1 cellular context compared by ENCODE assay signal in the genomic region with DNA sequence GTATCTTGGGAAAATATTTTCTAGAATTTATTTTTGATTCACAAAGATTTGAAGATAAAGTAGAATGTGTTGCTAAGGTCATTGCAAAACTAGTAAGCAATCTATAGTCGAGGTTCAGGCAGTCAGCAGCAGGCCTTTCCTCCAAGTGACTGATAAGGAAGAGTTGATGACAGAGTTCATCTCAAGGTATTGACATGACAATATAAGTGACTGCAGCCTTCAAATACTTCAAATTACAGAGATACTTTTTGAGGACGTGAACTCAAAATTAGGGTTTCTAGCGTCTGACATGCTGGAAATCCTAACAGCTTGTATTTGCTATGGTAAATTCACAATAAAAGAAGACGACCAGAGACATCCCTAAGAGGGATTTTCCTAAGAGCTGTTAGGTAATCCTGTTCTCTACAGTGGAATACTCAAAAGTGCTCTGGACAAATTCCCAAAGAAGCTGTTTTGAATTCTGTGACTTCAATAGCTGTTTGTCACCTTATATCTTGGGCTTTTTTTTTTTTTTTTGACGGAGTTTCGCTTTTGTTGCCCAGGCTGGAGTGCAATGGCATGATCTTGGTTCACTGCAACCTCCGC.
TF ChIP-seq lines count a peak whose summit lies in the region.

No MANE protein-coding gene starts in this region.

TF ChIP-seq in K562, 482 proteins besides CTCF, POLR2A, EP300 and RAD21:
- TF ChIP-seq MEIS2 (IDR thresholded peaks at IDR 0.05; ENCODE audit: partially characterized antibody) (peak; percentile 13), KLF1 (tag; IDR thresholded peaks at IDR 0.05) (no peak)
